25 cellular contexts compared by ENCODE assay signal in genomic region chr14:50967719-50968266, GRCh38. TPM values are rescaled to one million over a fixed set of nuclear protein-coding genes. Genes with fewer than 3 reads are reported as not detected.
DNase-seq lines count a peak whose midpoint lies in the region; ATAC-seq and TF ChIP-seq lines count a peak whose summit lies in the region.
"Had no signal": no experiment of that assay in that cellular context is flagged by ENCODE, and none has a peak within 500 bp of the region (broad histone marks: within the 10 kb centered on the region; RNA-seq: fewer than 3 reads in every experiment).

No MANE protein-coding gene starts in this region.

- no peaks in the 10 kb centered on the region for H3K27me3 Mint-ChIP-seq in CD14-positive monocyte (ENCODE audit: low read depth in 3 of 3)

- H3K36me3 Mint-ChIP-seq in CD14-positive monocyte = no peaks in the 10 kb centered on the region
- H3K36me3 Mint-ChIP-seq: activated naive CD4-positive, alpha-beta T cell treated with anti-CD3 and anti-CD28 coated beads, Interleukin-2, amount 10 ng/mL, durations not matched to agents 7 days and 5 days had no signal

- H3K4me3 ChIP-seq in neutrophil (ENCODE audit: low read depth in 1 of 2, low read length in 1 of 2) = peak overlapping the region; percentile 2 to 29
- H3K4me3 ChIP-seq in MG63 = no peak overlapping the region
- H3K4me3 ChIP-seq: ascending aorta, HAP-1, SJSA1, uterus had no signal

- H3K27me3 ChIP-seq in neutrophil (no peaks in the 10 kb centered on the region), MG63 (no peaks in the 10 kb centered on the region)
- H3K27me3 ChIP-seq: ascending aorta, SJSA1, uterus had no signal

- ATAC-seq in HG02623 (IDR thresholded peaks at IDR 0.05; ENCODE audit: unreplicated experiment) (no peak), HG03457 (IDR thresholded peaks at IDR 0.05; ENCODE audit: unreplicated experiment) (no peak)

- DNase-seq in CD14-positive monocyte (ENCODE audit: low spot score) = no peak
- DNase-seq in LHCN-M2 (ENCODE audit: low read depth) = peak; percentile 6
- peak; percentile 40 for DNase-seq in dedifferentiated amniotic fluid mesenchymal stem cell (ENCODE audit: extremely low spot score)
- no peak for DNase-seq in germinal center (ENCODE audit: low spot score)
- DNase-seq in MG63 = no peak
- DNase-seq: activated B cell treated with CpG ODN at 0.5 μM for 24 hours; activated CD4-positive, alpha-beta memory T cell treated with anti-CD3 and anti-CD28 coated beads, Interleukin-2, amount 10 ng/mL, durations not matched to agents 7 days and 5 days; activated naive CD4-positive, alpha-beta T cell treated with anti-CD3 and anti-CD28 coated beads, Interleukin-2, amount 10 ng/mL, durations not matched to agents 7 days and 5 days; CD4-positive, alpha-beta T cell; DMS153; glutamatergic neuron; NCI-H1105 treated with DMSO at 0.1 percent for 48 hours; NCI-H526; OCI-M1; small intestine; stimulated activated CD4-positive, alpha-beta T cell treated with anti-CD3 and anti-CD28 coated beads, Interleukin-4, amount 100 ng/mL, for 4 hours; uterus had no signal

- no peak for TF ChIP-seq CTCF in CD14-positive monocyte (IDR thresholded peaks at IDR 0.05)
- TF ChIP-seq CTCF in neutrophil (IDR thresholded peaks at IDR 0.05) = no peak

- peak overlapping the region; percentile 88 for H3K27ac ChIP-seq in neutrophil
- H3K27ac ChIP-seq: ascending aorta, parathyroid adenoma, SJSA1, uterus had no signal

- intact Hi-C loops in CD14-positive monocyte (cut with micrococcal nuclease) = no loop called here

- H3K4me3 Mint-ChIP-seq in CD14-positive monocyte = peak overlapping the region; percentile 21 to 83
- H3K4me3 Mint-ChIP-seq: activated B cell treated with CpG ODN at 0.5 μM for 24 hours; activated CD4-positive, alpha-beta memory T cell treated with anti-CD3 and anti-CD28 coated beads, Interleukin-2, amount 10 ng/mL, durations not matched to agents 7 days and 5 days; activated naive CD4-positive, alpha-beta T cell treated with anti-CD3 and anti-CD28 coated beads, Interleukin-2, amount 10 ng/mL, durations not matched to agents 7 days and 5 days; CD4-positive, alpha-beta T cell; T-helper 2 cell treated with Interferon-gamma antibody and Interleukin-4, amounts not matched to agents 5 μg/mL and 100 μg/mL, for 36 hours had no signal

- H3K4me1 Mint-ChIP-seq in CD14-positive monocyte = peaks cover 23% of the 10 kb centered on the region
- H3K4me1 Mint-ChIP-seq: activated B cell treated with CpG ODN at 0.5 μM for 24 hours; activated CD4-positive, alpha-beta memory T cell treated with anti-CD3 and anti-CD28 coated beads, Interleukin-2, amount 10 ng/mL, durations not matched to agents 7 days and 5 days; activated naive CD4-positive, alpha-beta T cell treated with anti-CD3 and anti-CD28 coated beads, Interleukin-2, amount 10 ng/mL, durations not matched to agents 7 days and 5 days had no signal

- no peaks in the 10 kb centered on the region for H3K36me3 ChIP-seq in neutrophil
- H3K36me3 ChIP-seq in MG63 = no peaks in the 10 kb centered on the region
- H3K36me3 ChIP-seq: ascending aorta, HAP-1, SJSA1, uterus had no signal

- peak overlapping the region; percentile 87 to 91 (median 89) for H3K27ac Mint-ChIP-seq in CD14-positive monocyte
- H3K27ac Mint-ChIP-seq: activated B cell treated with CpG ODN at 0.5 μM for 24 hours; activated CD4-positive, alpha-beta memory T cell treated with anti-CD3 and anti-CD28 coated beads, Interleukin-2, amount 10 ng/mL, durations not matched to agents 7 days and 5 days; activated naive CD4-positive, alpha-beta T cell treated with anti-CD3 and anti-CD28 coated beads, Interleukin-2, amount 10 ng/mL, durations not matched to agents 7 days and 5 days; CD4-positive, alpha-beta T cell; T-helper 2 cell treated with Interferon-gamma antibody and Interleukin-4, amounts not matched to agents 5 μg/mL and 100 μg/mL, for 36 hours had no signal

- no peaks in the 10 kb centered on the region for H3K9me3 Mint-ChIP-seq in CD14-positive monocyte
- H3K9me3 Mint-ChIP-seq: activated B cell treated with CpG ODN at 0.5 μM for 24 hours; activated CD4-positive, alpha-beta memory T cell treated with anti-CD3 and anti-CD28 coated beads, Interleukin-2, amount 10 ng/mL, durations not matched to agents 7 days and 5 days; activated naive CD4-positive, alpha-beta T cell treated with anti-CD3 and anti-CD28 coated beads, Interleukin-2, amount 10 ng/mL, durations not matched to agents 7 days and 5 days; CD4-positive, alpha-beta T cell; T-helper 2 cell treated with Interferon-gamma antibody and Interleukin-4, amounts not matched to agents 5 μg/mL and 100 μg/mL, for 36 hours had no signal

- H3K4me1 ChIP-seq in neutrophil (ENCODE audit: control insufficient read depth in 1 of 2, insufficient read depth in 1 of 2, low read depth in 1 of 2, low read length in 1 of 2) = peaks cover 53 to 66% of the 10 kb centered on the region in 2 experiments
- H3K4me1 ChIP-seq: parathyroid adenoma had no signal

- H3K9me3 ChIP-seq in neutrophil = no peaks in the 10 kb centered on the region
- no peaks in the 10 kb centered on the region for H3K9me3 ChIP-seq in MG63
- H3K9me3 ChIP-seq: ascending aorta, HAP-1, SJSA1, uterus had no signal

RNA-seq across cellular contexts. Expression of gene PYGL, which starts 23.5 kb away (rescaled TPM):
- 100 to 1,000 TPM; 166 to 184 TPM for polyA plus RNA-seq in CD14-positive monocyte
- total RNA-seq in LHCN-M2 (2014; rRNA removed) = 95.4 and 101 TPM in 2 replicates
- polyA plus RNA-seq in LHCN-M2 (2012) = 43.6 TPM
- total RNA-seq in MG63 (2014; rRNA removed; shearing (Covaris generic); ENCODE audit: low replicate concordance) = 0.63 and 2.3 TPM in 2 replicates
- total RNA-seq: activated B cell treated with CpG ODN at 0.5 μM for 24 hours had no signal

Comparison
In these comparisons a context has a peak if more than half of its experiments do, and no peak if none do; other contexts are left out.
1. DNase-seq: peak in LHCN-M2 (single experiment) and dedifferentiated amniotic fluid mesenchymal stem cell (single experiment); none in CD14-positive monocyte (single experiment), germinal center (single experiment) and MG63 (single experiment).
2. RNA of gene PYGL, which starts 23.5 kb away (total RNA-seq): 95.4 to 101 TPM in LHCN-M2; 0.63 to 2.3 TPM in MG63; every median in the first group is over 10 times any median in the second.